In the genomic region with DNA sequence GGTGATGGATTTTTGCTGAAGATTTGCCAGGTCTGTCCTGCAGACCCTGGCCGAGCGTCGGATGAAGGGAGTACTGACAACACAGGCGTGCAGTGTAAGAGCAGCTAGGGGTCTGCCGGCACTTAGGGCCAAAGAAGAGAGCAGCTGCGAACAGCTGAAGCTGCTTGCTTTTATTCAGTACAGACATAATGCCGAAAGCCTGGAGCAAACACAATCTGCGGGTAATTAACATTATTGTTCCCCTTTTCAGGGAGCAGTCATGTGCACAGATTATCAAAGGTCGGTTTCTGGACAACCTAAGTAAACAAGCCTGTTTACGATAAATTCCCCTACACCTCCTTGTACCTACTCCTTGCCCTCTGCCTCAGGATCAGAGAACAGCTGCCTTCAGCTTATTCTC, we compare ENCODE assay signal across 2 cellular contexts.
TF ChIP-seq lines count a peak whose summit lies in the region.

No MANE protein-coding gene starts in this region.

TF ChIP-seq in A549, 52 proteins besides CTCF, POLR2A, EP300 and RAD21:
- TF ChIP-seq SREBF2 (IDR thresholded peaks at IDR 0.05) = no peak
- no peak for TF ChIP-seq MYC (IDR thresholded peaks at IDR 0.05; ENCODE audit: borderline replicate concordance, low read length)
- TF ChIP-seq, protein P1, sequence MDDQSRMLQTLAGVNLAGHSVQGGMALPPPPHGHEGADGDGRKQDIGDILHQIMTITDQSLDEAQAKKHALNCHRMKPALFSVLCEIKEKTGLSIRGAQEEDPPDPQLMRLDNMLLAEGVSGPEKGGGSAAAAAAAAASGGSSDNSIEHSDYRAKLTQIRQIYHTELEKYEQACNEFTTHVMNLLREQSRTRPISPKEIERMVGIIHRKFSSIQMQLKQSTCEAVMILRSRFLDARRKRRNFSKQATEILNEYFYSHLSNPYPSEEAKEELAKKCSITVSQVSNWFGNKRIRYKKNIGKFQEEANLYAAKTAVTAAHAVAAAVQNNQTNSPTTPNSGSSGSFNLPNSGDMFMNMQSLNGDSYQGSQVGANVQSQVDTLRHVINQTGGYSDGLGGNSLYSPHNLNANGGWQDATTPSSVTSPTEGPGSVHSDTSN (IDR thresholded peaks at IDR 0.05) = no peak
- no peak for TF ChIP-seq ESRRA (IDR thresholded peaks at IDR 0.05; ENCODE audit: borderline replicate concordance, low read length)
- no peak for TF ChIP-seq KDM1A (IDR thresholded peaks at IDR 0.05; ENCODE audit: low read depth)
- TF ChIP-seq POLR2AphosphoS2 (conservative IDR thresholded peaks at IDR 0.05; ENCODE audit: low read length) = no peak
- no peak for TF ChIP-seq KDM5A (IDR thresholded peaks at IDR 0.05)
- no peak for TF ChIP-seq HEYL (CRISPR knock-in tag; IDR thresholded peaks at IDR 0.05)
- no peak for TF ChIP-seq ZSCAN20 (CRISPR knock-in tag; IDR thresholded peaks at IDR 0.05)
- TF ChIP-seq HDAC2 (IDR thresholded peaks at IDR 0.05) = no peak
- no peak for TF ChIP-seq CBX8 (IDR thresholded peaks at IDR 0.05)
- TF ChIP-seq PHF8 (IDR thresholded peaks at IDR 0.05; ENCODE audit: borderline replicate concordance, low read depth) = no peak
- TF ChIP-seq, protein P2, sequence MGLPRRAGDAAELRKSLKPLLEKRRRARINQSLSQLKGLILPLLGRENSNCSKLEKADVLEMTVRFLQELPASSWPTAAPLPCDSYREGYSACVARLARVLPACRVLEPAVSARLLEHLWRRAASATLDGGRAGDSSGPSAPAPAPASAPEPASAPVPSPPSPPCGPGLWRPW (IDR thresholded peaks at IDR 0.05) = no peak
- TF ChIP-seq BHLHE40 (IDR thresholded peaks at IDR 0.05; ENCODE audit: low read depth, low read length) = no peak
- TF ChIP-seq ZC3H11A (IDR thresholded peaks at IDR 0.05) = no peak
- TF ChIP-seq TFCP2L1 (CRISPR knock-in tag; IDR thresholded peaks at IDR 0.05) = no peak

TF ChIP-seq in HCT116, 20 proteins besides CTCF, POLR2A, EP300 and RAD21:
- TF ChIP-seq FOSL1 (IDR thresholded peaks at IDR 0.05; ENCODE audit: low read depth) (no peak), CEBPB (IDR thresholded peaks at IDR 0.05; ENCODE audit: low read depth) (no peak), ZNF274 (IDR thresholded peaks at IDR 0.05; ENCODE audit: low read depth, low read length) (no peak)
- TF ChIP-seq, protein P3, sequence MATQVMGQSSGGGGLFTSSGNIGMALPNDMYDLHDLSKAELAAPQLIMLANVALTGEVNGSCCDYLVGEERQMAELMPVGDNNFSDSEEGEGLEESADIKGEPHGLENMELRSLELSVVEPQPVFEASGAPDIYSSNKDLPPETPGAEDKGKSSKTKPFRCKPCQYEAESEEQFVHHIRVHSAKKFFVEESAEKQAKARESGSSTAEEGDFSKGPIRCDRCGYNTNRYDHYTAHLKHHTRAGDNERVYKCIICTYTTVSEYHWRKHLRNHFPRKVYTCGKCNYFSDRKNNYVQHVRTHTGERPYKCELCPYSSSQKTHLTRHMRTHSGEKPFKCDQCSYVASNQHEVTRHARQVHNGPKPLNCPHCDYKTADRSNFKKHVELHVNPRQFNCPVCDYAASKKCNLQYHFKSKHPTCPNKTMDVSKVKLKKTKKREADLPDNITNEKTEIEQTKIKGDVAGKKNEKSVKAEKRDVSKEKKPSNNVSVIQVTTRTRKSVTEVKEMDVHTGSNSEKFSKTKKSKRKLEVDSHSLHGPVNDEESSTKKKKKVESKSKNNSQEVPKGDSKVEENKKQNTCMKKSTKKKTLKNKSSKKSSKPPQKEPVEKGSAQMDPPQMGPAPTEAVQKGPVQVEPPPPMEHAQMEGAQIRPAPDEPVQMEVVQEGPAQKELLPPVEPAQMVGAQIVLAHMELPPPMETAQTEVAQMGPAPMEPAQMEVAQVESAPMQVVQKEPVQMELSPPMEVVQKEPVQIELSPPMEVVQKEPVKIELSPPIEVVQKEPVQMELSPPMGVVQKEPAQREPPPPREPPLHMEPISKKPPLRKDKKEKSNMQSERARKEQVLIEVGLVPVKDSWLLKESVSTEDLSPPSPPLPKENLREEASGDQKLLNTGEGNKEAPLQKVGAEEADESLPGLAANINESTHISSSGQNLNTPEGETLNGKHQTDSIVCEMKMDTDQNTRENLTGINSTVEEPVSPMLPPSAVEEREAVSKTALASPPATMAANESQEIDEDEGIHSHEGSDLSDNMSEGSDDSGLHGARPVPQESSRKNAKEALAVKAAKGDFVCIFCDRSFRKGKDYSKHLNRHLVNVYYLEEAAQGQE (IDR thresholded peaks at IDR 0.05; ENCODE audit: low read depth) = no peak
